Comparison of ENCODE assay signal across 1 cellular context in the genomic region with DNA sequence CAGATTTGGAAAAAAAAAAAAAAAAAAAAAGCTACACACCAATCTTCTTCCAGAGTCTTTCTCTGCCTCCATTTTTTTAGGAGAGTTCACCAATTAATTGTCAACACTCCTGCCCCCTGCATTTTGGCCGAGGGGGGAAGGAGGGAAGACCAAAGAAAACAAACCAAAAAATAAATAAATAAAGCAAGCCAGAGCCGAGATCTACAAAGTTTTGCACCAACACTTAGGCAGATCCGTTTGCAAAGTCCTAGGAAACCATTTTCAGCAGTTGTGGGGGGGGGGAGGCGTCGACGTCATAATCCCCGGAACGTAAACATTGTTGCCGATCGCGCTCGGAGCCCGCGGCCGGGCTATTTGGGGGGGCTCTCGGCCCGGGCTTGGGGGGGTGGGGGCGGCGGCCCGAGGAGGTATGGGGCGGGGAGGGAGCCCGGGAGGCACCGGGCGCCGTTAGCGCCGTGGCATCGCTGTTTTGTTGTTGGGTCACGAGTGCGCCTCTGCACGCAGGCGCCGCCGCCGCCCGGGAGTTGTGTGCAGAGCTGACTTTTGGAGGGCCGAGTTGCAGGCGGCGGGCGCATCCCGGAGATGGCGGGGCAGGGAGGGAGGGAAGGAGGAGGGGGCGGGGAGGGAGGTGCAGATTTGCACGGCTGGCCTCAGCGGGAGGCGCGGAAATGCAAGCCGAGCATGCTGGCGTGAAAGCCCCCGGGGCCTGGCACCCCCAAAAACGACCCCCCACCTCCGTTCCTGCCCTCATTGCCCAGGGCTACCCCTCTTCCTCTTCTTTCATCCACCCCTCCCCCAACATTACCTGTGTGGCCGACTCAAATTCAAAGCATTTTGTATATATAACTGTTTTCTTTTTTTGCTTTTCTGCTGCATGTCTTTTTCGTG.
TF ChIP-seq lines count a peak whose summit lies in the region.

No MANE protein-coding gene starts in this region.

TF ChIP-seq in SK-N-SH, 30 proteins besides CTCF, POLR2A, EP300 and RAD21 (continued from another document):
- TF ChIP-seq, protein P1, sequence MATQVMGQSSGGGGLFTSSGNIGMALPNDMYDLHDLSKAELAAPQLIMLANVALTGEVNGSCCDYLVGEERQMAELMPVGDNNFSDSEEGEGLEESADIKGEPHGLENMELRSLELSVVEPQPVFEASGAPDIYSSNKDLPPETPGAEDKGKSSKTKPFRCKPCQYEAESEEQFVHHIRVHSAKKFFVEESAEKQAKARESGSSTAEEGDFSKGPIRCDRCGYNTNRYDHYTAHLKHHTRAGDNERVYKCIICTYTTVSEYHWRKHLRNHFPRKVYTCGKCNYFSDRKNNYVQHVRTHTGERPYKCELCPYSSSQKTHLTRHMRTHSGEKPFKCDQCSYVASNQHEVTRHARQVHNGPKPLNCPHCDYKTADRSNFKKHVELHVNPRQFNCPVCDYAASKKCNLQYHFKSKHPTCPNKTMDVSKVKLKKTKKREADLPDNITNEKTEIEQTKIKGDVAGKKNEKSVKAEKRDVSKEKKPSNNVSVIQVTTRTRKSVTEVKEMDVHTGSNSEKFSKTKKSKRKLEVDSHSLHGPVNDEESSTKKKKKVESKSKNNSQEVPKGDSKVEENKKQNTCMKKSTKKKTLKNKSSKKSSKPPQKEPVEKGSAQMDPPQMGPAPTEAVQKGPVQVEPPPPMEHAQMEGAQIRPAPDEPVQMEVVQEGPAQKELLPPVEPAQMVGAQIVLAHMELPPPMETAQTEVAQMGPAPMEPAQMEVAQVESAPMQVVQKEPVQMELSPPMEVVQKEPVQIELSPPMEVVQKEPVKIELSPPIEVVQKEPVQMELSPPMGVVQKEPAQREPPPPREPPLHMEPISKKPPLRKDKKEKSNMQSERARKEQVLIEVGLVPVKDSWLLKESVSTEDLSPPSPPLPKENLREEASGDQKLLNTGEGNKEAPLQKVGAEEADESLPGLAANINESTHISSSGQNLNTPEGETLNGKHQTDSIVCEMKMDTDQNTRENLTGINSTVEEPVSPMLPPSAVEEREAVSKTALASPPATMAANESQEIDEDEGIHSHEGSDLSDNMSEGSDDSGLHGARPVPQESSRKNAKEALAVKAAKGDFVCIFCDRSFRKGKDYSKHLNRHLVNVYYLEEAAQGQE (IDR thresholded peaks at IDR 0.05; ENCODE audit: low read depth, low read length): no peak
- TF ChIP-seq SIN3A (IDR thresholded peaks at IDR 0.05; ENCODE audit: borderline replicate concordance, low read depth, low read length) (0 out of 2 replicates have a peak, but pooled peaks have one; percentile 25), GATA2 (CRISPR knock-in tag; IDR thresholded peaks at IDR 0.05) (no peak), FOSL2 (IDR thresholded peaks at IDR 0.05; ENCODE audit: borderline replicate concordance, low read depth) (no peak), GABPA (IDR thresholded peaks at IDR 0.05; ENCODE audit: low read depth) (peak; percentile 46; the same call in 1 of the 2 replicates), RXRA (IDR thresholded peaks at IDR 0.05; ENCODE audit: borderline replicate concordance, low read depth) (no peak), EZH2phosphoT487 (IDR thresholded peaks at IDR 0.05; ENCODE audit: borderline replicate concordance, low read depth) (no peak), TEAD4 (IDR thresholded peaks at IDR 0.05; ENCODE audit: borderline replicate concordance, insufficient read depth) (no peak), MEF2A (IDR thresholded peaks at IDR 0.05; ENCODE audit: borderline replicate concordance, low read depth) (no peak), POLR2AphosphoS5 (IDR thresholded peaks at IDR 0.05; ENCODE audit: low read depth, low read length) (0 out of 2 replicates have a peak, but pooled peaks have one; percentile 17), RFX5 (IDR thresholded peaks at IDR 0.05; ENCODE audit: low read length) (0 out of 2 replicates have a peak, but pooled peaks have one; percentile 30), FOXJ3 (CRISPR knock-in tag; IDR thresholded peaks at IDR 0.05) (no peak), NFIC (IDR thresholded peaks at IDR 0.05; ENCODE audit: borderline replicate concordance) (no peak), TAF1 (IDR thresholded peaks at IDR 0.05; ENCODE audit: borderline replicate concordance, low read depth, low read length) (no peak), TCF12 (IDR thresholded peaks at IDR 0.05) (peak; percentile 22; the same call in 1 of the 2 replicates), CHD2 (IDR thresholded peaks at IDR 0.05; ENCODE audit: low read length, partially characterized antibody) (no peak), SMC3 (IDR thresholded peaks at IDR 0.05; ENCODE audit: low read depth, low read length) (no peak), RCOR1 (IDR thresholded peaks at IDR 0.05; ENCODE audit: low read length) (no peak), YY1 (IDR thresholded peaks at IDR 0.05; ENCODE audit: low read depth) (peak; percentile 79), MXI1 (IDR thresholded peaks at IDR 0.05; ENCODE audit: low read depth, low read length) (no peak; the same call in 1 of the 2 replicates), ELF1 (IDR thresholded peaks at IDR 0.05) (no peak)
- TF ChIP-seq, protein P2, sequence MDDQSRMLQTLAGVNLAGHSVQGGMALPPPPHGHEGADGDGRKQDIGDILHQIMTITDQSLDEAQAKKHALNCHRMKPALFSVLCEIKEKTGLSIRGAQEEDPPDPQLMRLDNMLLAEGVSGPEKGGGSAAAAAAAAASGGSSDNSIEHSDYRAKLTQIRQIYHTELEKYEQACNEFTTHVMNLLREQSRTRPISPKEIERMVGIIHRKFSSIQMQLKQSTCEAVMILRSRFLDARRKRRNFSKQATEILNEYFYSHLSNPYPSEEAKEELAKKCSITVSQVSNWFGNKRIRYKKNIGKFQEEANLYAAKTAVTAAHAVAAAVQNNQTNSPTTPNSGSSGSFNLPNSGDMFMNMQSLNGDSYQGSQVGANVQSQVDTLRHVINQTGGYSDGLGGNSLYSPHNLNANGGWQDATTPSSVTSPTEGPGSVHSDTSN (IDR thresholded peaks at IDR 0.05): no peak
- TF ChIP-seq, protein P3, sequence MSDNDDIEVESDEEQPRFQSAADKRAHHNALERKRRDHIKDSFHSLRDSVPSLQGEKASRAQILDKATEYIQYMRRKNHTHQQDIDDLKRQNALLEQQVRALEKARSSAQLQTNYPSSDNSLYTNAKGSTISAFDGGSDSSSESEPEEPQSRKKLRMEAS (IDR thresholded peaks at IDR 0.05; ENCODE audit: low read depth): no peak
- TF ChIP-seq, protein P4, sequence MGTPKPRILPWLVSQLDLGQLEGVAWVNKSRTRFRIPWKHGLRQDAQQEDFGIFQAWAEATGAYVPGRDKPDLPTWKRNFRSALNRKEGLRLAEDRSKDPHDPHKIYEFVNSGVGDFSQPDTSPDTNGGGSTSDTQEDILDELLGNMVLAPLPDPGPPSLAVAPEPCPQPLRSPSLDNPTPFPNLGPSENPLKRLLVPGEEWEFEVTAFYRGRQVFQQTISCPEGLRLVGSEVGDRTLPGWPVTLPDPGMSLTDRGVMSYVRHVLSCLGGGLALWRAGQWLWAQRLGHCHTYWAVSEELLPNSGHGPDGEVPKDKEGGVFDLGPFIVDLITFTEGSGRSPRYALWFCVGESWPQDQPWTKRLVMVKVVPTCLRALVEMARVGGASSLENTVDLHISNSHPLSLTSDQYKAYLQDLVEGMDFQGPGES (IDR thresholded peaks at IDR 0.05; ENCODE audit: low read depth, low read length): no peak
- TF ChIP-seq, protein P5, sequence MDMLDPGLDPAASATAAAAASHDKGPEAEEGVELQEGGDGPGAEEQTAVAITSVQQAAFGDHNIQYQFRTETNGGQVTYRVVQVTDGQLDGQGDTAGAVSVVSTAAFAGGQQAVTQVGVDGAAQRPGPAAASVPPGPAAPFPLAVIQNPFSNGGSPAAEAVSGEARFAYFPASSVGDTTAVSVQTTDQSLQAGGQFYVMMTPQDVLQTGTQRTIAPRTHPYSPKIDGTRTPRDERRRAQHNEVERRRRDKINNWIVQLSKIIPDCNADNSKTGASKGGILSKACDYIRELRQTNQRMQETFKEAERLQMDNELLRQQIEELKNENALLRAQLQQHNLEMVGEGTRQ (IDR thresholded peaks at IDR 0.05; ENCODE audit: borderline replicate concordance, low read depth, low read length): no peak
- TF ChIP-seq, protein P6, sequence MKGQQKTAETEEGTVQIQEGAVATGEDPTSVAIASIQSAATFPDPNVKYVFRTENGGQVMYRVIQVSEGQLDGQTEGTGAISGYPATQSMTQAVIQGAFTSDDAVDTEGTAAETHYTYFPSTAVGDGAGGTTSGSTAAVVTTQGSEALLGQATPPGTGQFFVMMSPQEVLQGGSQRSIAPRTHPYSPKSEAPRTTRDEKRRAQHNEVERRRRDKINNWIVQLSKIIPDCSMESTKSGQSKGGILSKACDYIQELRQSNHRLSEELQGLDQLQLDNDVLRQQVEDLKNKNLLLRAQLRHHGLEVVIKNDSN (IDR thresholded peaks at IDR 0.05; ENCODE audit: borderline replicate concordance, low read depth): peak; percentile 62; the same call in 1 of the 2 replicates
